ENCODE assay signal across 23 cellular contexts in genomic region chrX:65993332-65993731, GRCh38. TPM values are rescaled to one million over a fixed set of nuclear protein-coding genes. Genes with fewer than 3 reads are reported as not detected.
DNase-seq lines count a peak whose midpoint lies in the region; ATAC-seq, FAIRE-seq and TF ChIP-seq lines count a peak whose summit lies in the region.
"Had no signal": no experiment of that assay in that cellular context is flagged by ENCODE, and none has a peak within 500 bp of the region (broad histone marks: within the 10 kb centered on the region; RNA-seq: fewer than 3 reads in every experiment).

No MANE protein-coding gene starts in this region.

- no peak for ATAC-seq in natural killer cell treated with Interleukin-12 subunit alpha and Interleukin-12 subunit beta and Interleukin-15 and Interleukin-18, amount 100 ng/mL, for 72 hours
- ATAC-seq: A549, HepG2 had no signal

- POLR2A ChIA-PET in CD8-positive, alpha-beta memory T cell (lab: Charles Lee): no interaction called here

- no peaks in the 10 kb centered on the region for H3K4me1 ChIP-seq in CD8-positive, alpha-beta memory T cell (ENCODE audit: insufficient read depth, low read length)
- H3K4me1 ChIP-seq in astrocyte (ENCODE audit: insufficient read depth, low read length): no peaks in the 10 kb centered on the region
- H3K4me1 ChIP-seq in thyroid gland: no peaks in the 10 kb centered on the region
- H3K4me1 ChIP-seq: A549, BE2C had no signal

- no peaks in the 10 kb centered on the region for H3K36me3 ChIP-seq in CD8-positive, alpha-beta memory T cell (ENCODE audit: insufficient read depth, low read length)
- H3K36me3 ChIP-seq in astrocyte (ENCODE audit: insufficient read depth, low read length) (no peaks in the 10 kb centered on the region), thyroid gland (no peaks in the 10 kb centered on the region)
- H3K36me3 ChIP-seq: BE2C had no signal

- intact Hi-C loops in thyroid gland (cut with DNase I): no loop called here

- H2AFZ ChIP-seq in astrocyte (ENCODE audit: low read depth, low read length): no peak overlapping the region

- peaks cover 0 to 8% (median 0%) of the 10 kb centered on the region in 3 donors for H3K36me3 Mint-ChIP-seq in CD8-positive, alpha-beta memory T cell
- no peaks in the 10 kb centered on the region for H3K36me3 Mint-ChIP-seq in astrocyte (ENCODE audit: low read depth, unreplicated experiment)
- no peaks in the 10 kb centered on the region for H3K36me3 Mint-ChIP-seq in natural killer cell treated with Interleukin-12 subunit alpha and Interleukin-12 subunit beta and Interleukin-15 and Interleukin-18, amount 100 ng/mL, for 72 hours
- H3K36me3 Mint-ChIP-seq: CD4-positive, alpha-beta memory T cell had no signal

- H3K27me3 Mint-ChIP-seq in CD8-positive, alpha-beta memory T cell: peaks cover 0 to 1% of the 10 kb centered on the region in 2 donors
- H3K27me3 Mint-ChIP-seq in astrocyte (ENCODE audit: low read depth, unreplicated experiment): no peaks in the 10 kb centered on the region
- H3K27me3 Mint-ChIP-seq in natural killer cell treated with Interleukin-12 subunit alpha and Interleukin-12 subunit beta and Interleukin-15 and Interleukin-18, amount 100 ng/mL, for 72 hours: no peaks in the 10 kb centered on the region
- H3K27me3 Mint-ChIP-seq: CD4-positive, alpha-beta memory T cell had no signal

- H3K27me3 ChIP-seq in CD8-positive, alpha-beta memory T cell (ENCODE audit: insufficient read depth, low read length, poor library complexity, severe bottlenecking): no peaks in the 10 kb centered on the region
- no peaks in the 10 kb centered on the region for H3K27me3 ChIP-seq in HL-60 (ENCODE audit: insufficient read depth, poor library complexity, severe bottlenecking)
- no peaks in the 10 kb centered on the region for H3K27me3 ChIP-seq in astrocyte (ENCODE audit: insufficient read depth, low read length)
- no peaks in the 10 kb centered on the region for H3K27me3 ChIP-seq in thyroid gland
- H3K27me3 ChIP-seq: BE2C had no signal

- WGBS in thyroid gland, 2 donors: 82 to 100% methylated on average over 2 of the region's 2 CpGs

- no peaks in the 10 kb centered on the region for H4K20me1 ChIP-seq in astrocyte (ENCODE audit: insufficient read depth, low read length)

- FAIRE-seq in astrocyte (lab: Jason Lieb, UNC): peak; percentile 81
- FAIRE-seq: A549, D721Med, G401.6, GM19239, HepG2, HTR-8/SVneo had no signal

- DNase-seq in CD8-positive, alpha-beta memory T cell: no peak
- DNase-seq in HL-60 (ENCODE audit: low read depth in 1 of 2, low spot score in 1 of 2): no peak
- DNase-seq in astrocyte (ENCODE audit: low read depth): no peak
- no peak for DNase-seq in natural killer cell treated with Interleukin-12 subunit alpha and Interleukin-12 subunit beta and Interleukin-15 and Interleukin-18, amount 100 ng/mL, for 72 hours (ENCODE audit: low spot score)
- DNase-seq in thyroid gland: no peak
- no peak for DNase-seq in HPDE6-E6E7 (ENCODE audit: extremely low spot score)
- DNase-seq in RKO (ENCODE audit: low spot score): no peak
- DNase-seq: BE2C; CD4-positive, alpha-beta memory T cell; COR-L47; DMS153; DMS79 treated with DMSO at 0.1 percent for 48 hours; EL; GOT3; H9 had no signal

- H3K79me2 ChIP-seq in astrocyte (ENCODE audit: insufficient read depth, low read length): no peaks in the 10 kb centered on the region

- peaks cover 0 to 9% (median 6%) of the 10 kb centered on the region in 3 donors for H3K4me1 Mint-ChIP-seq in CD8-positive, alpha-beta memory T cell
- H3K4me1 Mint-ChIP-seq in astrocyte (ENCODE audit: low read depth, unreplicated experiment): peaks cover 2% of the 10 kb centered on the region
- H3K4me1 Mint-ChIP-seq in natural killer cell treated with Interleukin-12 subunit alpha and Interleukin-12 subunit beta and Interleukin-15 and Interleukin-18, amount 100 ng/mL, for 72 hours (ENCODE audit: low read depth in 2 of 2): peaks cover 10 to 32% of the 10 kb centered on the region in 2 donors
- H3K4me1 Mint-ChIP-seq: H9 had no signal

- TF ChIP-seq CTCF in HL-60 (IDR thresholded peaks at IDR 0.05; ENCODE audit: insufficient read depth, low read length) (no peak), astrocyte (IDR thresholded peaks at IDR 0.05; ENCODE audit: insufficient read depth, low read depth, low read length) (no peak), thyroid gland (IDR thresholded peaks at IDR 0.05) (no peak)

- peak overlapping the region; percentile 57 for H3K27ac ChIP-seq in CD8-positive, alpha-beta memory T cell (ENCODE audit: low read depth, low read length)
- H3K27ac ChIP-seq in HL-60 (replicated peaks) (peak overlapping the region; percentile 92), astrocyte (ENCODE audit: low read depth, low read length) (no peak overlapping the region), thyroid gland (no peak overlapping the region)
- H3K27ac ChIP-seq: A549, C4-2B had no signal

- H3K9ac ChIP-seq in astrocyte (ENCODE audit: low read length): no peak overlapping the region

- no peak overlapping the region for H3K4me3 ChIP-seq in CD8-positive, alpha-beta memory T cell (ENCODE audit: low read length)
- no peak overlapping the region for H3K4me3 ChIP-seq in HL-60 (replicated peaks; ENCODE audit: insufficient read depth, low read length)
- H3K4me3 ChIP-seq in astrocyte (ENCODE audit: insufficient read depth, low read depth, low read length): no peak overlapping the region
- H3K4me3 ChIP-seq in thyroid gland (replicated peaks in 1 of 3): no peak overlapping the region
- H3K4me3 ChIP-seq: A549 had no signal

- H3K4me2 ChIP-seq in astrocyte (ENCODE audit: low read length): no peak overlapping the region
- H3K4me2 ChIP-seq: A549 had no signal

- TF ChIP-seq POLR2A in thyroid gland (IDR thresholded peaks at IDR 0.05): no peak

- no peak overlapping the region for H3K4me3 Mint-ChIP-seq in CD8-positive, alpha-beta memory T cell
- H3K4me3 Mint-ChIP-seq in astrocyte (ENCODE audit: unreplicated experiment): no peak overlapping the region
- peak overlapping the region; percentile 44 for H3K4me3 Mint-ChIP-seq in natural killer cell treated with Interleukin-12 subunit alpha and Interleukin-12 subunit beta and Interleukin-15 and Interleukin-18, amount 100 ng/mL, for 72 hours
- H3K4me3 Mint-ChIP-seq: CD4-positive, alpha-beta memory T cell; H9 had no signal

- H3K27ac Mint-ChIP-seq in CD8-positive, alpha-beta memory T cell: no peak overlapping the region
- no peak overlapping the region for H3K27ac Mint-ChIP-seq in astrocyte (ENCODE audit: unreplicated experiment)
- H3K27ac Mint-ChIP-seq in natural killer cell treated with Interleukin-12 subunit alpha and Interleukin-12 subunit beta and Interleukin-15 and Interleukin-18, amount 100 ng/mL, for 72 hours: peak overlapping the region; percentile 24 to 35
- H3K27ac Mint-ChIP-seq: H9 had no signal

- H3K9me3 Mint-ChIP-seq in CD8-positive, alpha-beta memory T cell: no peaks in the 10 kb centered on the region
- no peaks in the 10 kb centered on the region for H3K9me3 Mint-ChIP-seq in astrocyte (ENCODE audit: unreplicated experiment)
- H3K9me3 Mint-ChIP-seq in natural killer cell treated with Interleukin-12 subunit alpha and Interleukin-12 subunit beta and Interleukin-15 and Interleukin-18, amount 100 ng/mL, for 72 hours: no peaks in the 10 kb centered on the region

- H3K9me3 ChIP-seq in CD8-positive, alpha-beta memory T cell (ENCODE audit: low read length): no peaks in the 10 kb centered on the region
- H3K9me3 ChIP-seq in astrocyte (ENCODE audit: insufficient read depth, low read depth, low read length) (no peaks in the 10 kb centered on the region), thyroid gland (no peaks in the 10 kb centered on the region)
- H3K9me3 ChIP-seq: A549, BE2C had no signal

- CTCF ChIA-PET in CD8-positive, alpha-beta memory T cell (lab: Charles Lee): no interaction called here

RNA-seq across cellular contexts. Expression of gene VSIG4, which starts 46.5 kb away (rescaled TPM):
- total RNA-seq in CD8-positive, alpha-beta memory T cell: under 1 TPM; 0.64 to 0.68 TPM
- 2.5 TPM for polyA plus RNA-seq in CD8-positive, alpha-beta memory T cell
- total RNA-seq in astrocyte (not detected in 2 replicates), thyroid gland (10 to 100 TPM; 29.4 to 84.3 (median 34.0) TPM)
- not detected for total RNA-seq in natural killer cell treated with Interleukin-12 subunit alpha and Interleukin-12 subunit beta and Interleukin-15 and Interleukin-18, amount 100 ng/mL, for 72 hours
- total RNA-seq: H9, HepG2 had no signal
- polyA plus RNA-seq: A549; AG04450; CD4-positive, alpha-beta memory T cell; HepG2 had no signal

Comparison
In these comparisons a context has a peak if more than half of its experiments do, and no peak if none do; other contexts are left out.
1. H3K27ac ChIP-seq: peak in CD8-positive, alpha-beta memory T cell (single experiment) and HL-60 (single experiment); none in astrocyte (single experiment) and thyroid gland (0 of 3).
2. H3K27ac Mint-ChIP-seq: peak in natural killer cell treated with Interleukin-12 subunit alpha and Interleukin-12 subunit beta and Interleukin-15 and Interleukin-18, amount 100 ng/mL, for 72 hours (2 of 2); none in CD8-positive, alpha-beta memory T cell (0 of 8) and astrocyte (single experiment).
3. RNA of gene VSIG4, which starts 46.5 kb away (total RNA-seq): 29.4 to 84.3 TPM in thyroid gland; 0.64 to 0.68 TPM in CD8-positive, alpha-beta memory T cell, not detected in astrocyte and not detected in natural killer cell treated with Interleukin-12 subunit alpha and Interleukin-12 subunit beta and Interleukin-15 and Interleukin-18, amount 100 ng/mL, for 72 hours; every median in the first group is over 10 times any median in the second.